Comparison of ENCODE assay signal across 1 cellular context in genomic region chr1:181257117-181257516, GRCh38.
TF ChIP-seq lines count a peak whose summit lies in the region.

No MANE protein-coding gene starts in this region.

TF ChIP-seq in GM23338, 12 proteins besides CTCF, POLR2A, EP300 and RAD21 (continued from another document):
- TF ChIP-seq NANOG (IDR thresholded peaks at IDR 0.05; ENCODE audit: borderline replicate concordance) = no peak
- TF ChIP-seq ZNF462 (CRISPR knock-in tag; IDR thresholded peaks at IDR 0.05) = no peak
- no peak for TF ChIP-seq EZH2phosphoT487 (IDR thresholded peaks at IDR 0.05; ENCODE audit: unreplicated experiment)
- TF ChIP-seq REST (IDR thresholded peaks at IDR 0.05; ENCODE audit: unreplicated experiment) = no peak
